Comparison of ENCODE assay signal across 23 cellular contexts in genomic region chr2:158718196-158718585, GRCh38.
A peak's percentile ranks its signal among the peaks of the same experiment; 100 is the strongest.
DNase-seq lines count a peak whose midpoint lies in the region; ATAC-seq and TF ChIP-seq lines count a peak whose summit lies in the region.
"Had no signal": no experiment of that assay in that cellular context is flagged by ENCODE, and none has a peak within 500 bp of the region (broad histone marks: within the 10 kb centered on the region; RNA-seq: fewer than 3 reads in every experiment).

No MANE protein-coding gene starts in this region.

- no peak overlapping the region for H3K9ac ChIP-seq in colonic mucosa (ENCODE audit: low read depth in 2 of 2, low read length in 2 of 2)
- H3K9ac ChIP-seq: BLaER1 treated with 17β-estradiol and CSF1 and Interleukin-3, amounts not matched to agents 10 nM and 100 nM had no signal

- peaks cover 9% of the 10 kb centered on the region for H3K9me3 Mint-ChIP-seq in osteocyte (ENCODE audit: unreplicated experiment)

- peaks cover 0 to 8% (median 3%) of the 10 kb centered on the region in 12 donors for H3K9me3 ChIP-seq in heart left ventricle
- H3K9me3 ChIP-seq in uterus: no peaks in the 10 kb centered on the region
- H3K9me3 ChIP-seq in colonic mucosa: no peaks in the 10 kb centered on the region

- DNase-seq in heart left ventricle (no peak), left ventricle myocardium superior (no peak), islet precursor cell (peak; percentile 7), osteocyte (ENCODE audit: extremely low spot score, unreplicated experiment) (peak; percentile 42), uterus (no peak), HT-29 (ENCODE audit: low spot score) (no peak), superior temporal gyrus (ENCODE audit: extremely low spot score) (no peak), colonic mucosa (no peak)
- DNase-seq: 8988T; Caco-2; CD4-positive, alpha-beta memory T cell; DMS 273 treated with DMSO at 0.1 percent for 48 hours; DMS79 treated with DMSO at 0.1 percent for 48 hours; MG63; NCI-H1436; NCI-H1930; PC-9 had no signal

- no peaks in the 10 kb centered on the region for H3K27me3 ChIP-seq in heart left ventricle
- no peaks in the 10 kb centered on the region for H3K27me3 ChIP-seq in uterus
- no peaks in the 10 kb centered on the region for H3K27me3 ChIP-seq in colonic mucosa
- H3K27me3 ChIP-seq: BLaER1 treated with 17β-estradiol and CSF1 and Interleukin-3, amounts not matched to agents 10 nM and 100 nM; MG63 had no signal

- no peak overlapping the region for H3K27ac Mint-ChIP-seq in osteocyte (ENCODE audit: unreplicated experiment)
- H3K27ac Mint-ChIP-seq: CD4-positive, alpha-beta memory T cell had no signal

- peaks cover 7% of the 10 kb centered on the region for H3K4me1 Mint-ChIP-seq in osteocyte (ENCODE audit: unreplicated experiment)
- H3K4me1 Mint-ChIP-seq: CD4-positive, alpha-beta memory T cell had no signal

- H3K36me3 Mint-ChIP-seq in osteocyte (ENCODE audit: unreplicated experiment): peaks cover 2% of the 10 kb centered on the region
- H3K36me3 Mint-ChIP-seq: CD4-positive, alpha-beta memory T cell had no signal

- no peak for TF ChIP-seq POLR2A in heart left ventricle (IDR thresholded peaks at IDR 0.05)
- no peak for TF ChIP-seq POLR2A in uterus (IDR thresholded peaks at IDR 0.05)

- no peak for TF ChIP-seq CTCF in heart left ventricle (IDR thresholded peaks at IDR 0.05)
- no peak for TF ChIP-seq CTCF in osteocyte (IDR thresholded peaks at IDR 0.05)
- no peak for TF ChIP-seq CTCF in uterus (IDR thresholded peaks at IDR 0.05)
- TF ChIP-seq CTCF in colonic mucosa (IDR thresholded peaks at IDR 0.05): no peak

- H3K4me3 ChIP-seq in heart left ventricle (no peak overlapping the region), uterus (no peak overlapping the region), colonic mucosa (no peak overlapping the region)
- H3K4me3 ChIP-seq: BLaER1 treated with 17β-estradiol and CSF1 and Interleukin-3, amounts not matched to agents 10 nM and 100 nM; GM23338; HAP-1; K562; MG63; PC-9 had no signal

- intact Hi-C loops in heart left ventricle (cut with DNase I) (loop anchor here in 2 of 10 donors (5.0 kb wide), 1 partner anchor 51 kb away; no protein-coding TSS in a partner anchor), left ventricle myocardium superior (cut with micrococcal nuclease) (no loop called here), uterus (cut with DNase I; ENCODE audit: low total_unique reads) (no loop called here), colonic mucosa (cut with DNase I) (no loop called here)

- H3K36me3 ChIP-seq in heart left ventricle (no peaks in the 10 kb centered on the region), uterus (no peaks in the 10 kb centered on the region), colonic mucosa (no peaks in the 10 kb centered on the region)
- H3K36me3 ChIP-seq: BLaER1 treated with 17β-estradiol and CSF1 and Interleukin-3, amounts not matched to agents 10 nM and 100 nM; HAP-1; MG63 had no signal

- no peaks in the 10 kb centered on the region for H3K27me3 Mint-ChIP-seq in osteocyte (ENCODE audit: unreplicated experiment)

- peak in 1 of 4 donors; percentile 7 for ATAC-seq in heart left ventricle
- ATAC-seq in left ventricle myocardium superior: no peak
- ATAC-seq: HepG2, K562 had no signal

- no peak overlapping the region for H3K4me3 Mint-ChIP-seq in osteocyte (ENCODE audit: unreplicated experiment)
- H3K4me3 Mint-ChIP-seq: CD4-positive, alpha-beta memory T cell; GM23338 had no signal

- H3K27ac ChIP-seq in heart left ventricle: peak overlapping the region in 10 of 12 donors; percentile 40 to 88 (median 73)
- H3K27ac ChIP-seq in uterus: peak overlapping the region; percentile 7 to 33
- no peak overlapping the region for H3K27ac ChIP-seq in colonic mucosa
- H3K27ac ChIP-seq: BLaER1 treated with 17β-estradiol and CSF1 and Interleukin-3, amounts not matched to agents 10 nM and 100 nM; PC-9; RWPE1 had no signal

- peaks cover 0 to 49% (median 32%) of the 10 kb centered on the region in 12 donors for H3K4me1 ChIP-seq in heart left ventricle
- no peaks in the 10 kb centered on the region for H3K4me1 ChIP-seq in uterus
- H3K4me1 ChIP-seq in colonic mucosa: no peaks in the 10 kb centered on the region
- H3K4me1 ChIP-seq: HAP-1 had no signal

Comparison
In these comparisons a context has a peak if more than half of its experiments do, and no peak if none do; other contexts are left out.
1. DNase-seq: peak in islet precursor cell (single experiment) and osteocyte (single experiment); none in heart left ventricle (0 of 5), left ventricle myocardium superior (single experiment), uterus (0 of 2), HT-29 (single experiment), superior temporal gyrus (single experiment) and colonic mucosa (single experiment).